In the genomic region with DNA sequence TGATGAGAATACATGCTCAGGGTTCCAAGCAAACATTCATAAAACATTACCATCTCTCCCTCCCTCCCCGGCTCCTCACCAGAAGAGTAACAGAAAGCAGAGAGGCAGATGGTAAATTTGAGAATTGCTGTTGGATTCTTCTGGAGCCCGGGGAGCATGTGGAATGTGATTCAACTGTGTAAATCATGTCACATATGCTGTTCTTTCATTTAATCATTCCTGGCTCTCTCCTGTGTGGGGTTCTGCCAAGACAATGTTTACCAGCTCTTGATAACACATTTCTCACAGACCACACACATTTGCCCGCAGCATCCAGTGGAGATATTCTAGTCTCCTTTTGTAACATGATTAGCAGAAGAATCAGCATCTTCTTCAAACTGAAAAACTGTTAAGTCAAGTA, we compare ENCODE assay signal across 13 cellular contexts. TPM values are rescaled to one million over a fixed set of nuclear protein-coding genes. Genes with fewer than 3 reads are reported as not detected.
A peak's percentile ranks its signal among the peaks of the same experiment; 100 is the strongest.
DNase-seq lines count a peak whose midpoint lies in the region; ATAC-seq and TF ChIP-seq lines count a peak whose summit lies in the region.
"Had no signal": no experiment of that assay in that cellular context is flagged by ENCODE, and none has a peak within 500 bp of the region (broad histone marks: within the 10 kb centered on the region; RNA-seq: fewer than 3 reads in every experiment).

No MANE protein-coding gene starts in this region.

- 27% methylated on average over 3 of the region's 3 CpGs for WGBS in esophagus muscularis mucosa

- TF ChIP-seq POLR2A in esophagus muscularis mucosa (IDR thresholded peaks at IDR 0.05; ENCODE audit: low read depth), result no peak

- CTCF ChIA-PET in activated CD8-positive, alpha-beta memory T cell treated with anti-CD3 and anti-CD28 coated beads, Interleukin-2, amount 10 ng/mL, durations not matched to agents 7 days and 5 days (lab: Charles Lee), result no interaction called here

- no peaks in the 10 kb centered on the region for H3K27me3 ChIP-seq in esophagus muscularis mucosa

- H3K4me1 ChIP-seq in esophagus muscularis mucosa, result peaks cover 14 to 27% (median 22%) of the 10 kb centered on the region in 4 donors

- H3K4me3 Mint-ChIP-seq in activated CD8-positive, alpha-beta memory T cell treated with anti-CD3 and anti-CD28 coated beads, Interleukin-2, amount 10 ng/mL, durations not matched to agents 7 days and 5 days, result no peak overlapping the region
- H3K4me3 Mint-ChIP-seq: naive thymus-derived CD4-positive, alpha-beta T cell; stimulated activated naive CD8-positive, alpha-beta T cell treated with anti-CD3 and anti-CD28 coated beads, Interleukin-15, Interleukin-2, amounts not matched to agents 100 ng/mL and 50 ng/mL, for 24 hours had no signal

- H3K27ac ChIP-seq in esophagus muscularis mucosa (replicated peaks in 1 of 4), result peak overlapping the region; percentile 26 to 69 (median 49)

- intact Hi-C loops in esophagus muscularis mucosa (cut with DNase I), result no loop called here

- no peak for TF ChIP-seq EP300 in esophagus muscularis mucosa (IDR thresholded peaks at IDR 0.05)

- H3K36me3 ChIP-seq in esophagus muscularis mucosa, result peaks cover 7 to 42% (median 27%) of the 10 kb centered on the region in 4 donors

- H3K27me3 Mint-ChIP-seq in activated CD8-positive, alpha-beta memory T cell treated with anti-CD3 and anti-CD28 coated beads, Interleukin-2, amount 10 ng/mL, durations not matched to agents 7 days and 5 days, result peaks cover 10% of the 10 kb centered on the region
- H3K27me3 Mint-ChIP-seq: stimulated activated naive CD8-positive, alpha-beta T cell treated with anti-CD3 and anti-CD28 coated beads, Interleukin-15, Interleukin-2, amounts not matched to agents 100 ng/mL and 50 ng/mL, for 24 hours had no signal

- H3K36me3 Mint-ChIP-seq in activated CD8-positive, alpha-beta memory T cell treated with anti-CD3 and anti-CD28 coated beads, Interleukin-2, amount 10 ng/mL, durations not matched to agents 7 days and 5 days, result no peaks in the 10 kb centered on the region

- H3K9me3 ChIP-seq in esophagus muscularis mucosa, result no peaks in the 10 kb centered on the region

- ATAC-seq in HG03342 (IDR thresholded peaks at IDR 0.05; ENCODE audit: unreplicated experiment), result no peak
- no peak for ATAC-seq in HG02885 (IDR thresholded peaks at IDR 0.05; ENCODE audit: poor library complexity, unreplicated experiment)
- ATAC-seq in activated CD8-positive, alpha-beta memory T cell treated with anti-CD3 and anti-CD28 coated beads, Interleukin-2, amount 10 ng/mL, durations not matched to agents 7 days and 5 days, result no peak
- ATAC-seq: naive thymus-derived CD4-positive, alpha-beta T cell had no signal

- DNase-seq in AG10803 (ENCODE audit: low read depth) (peak; percentile 80), NCI-H2171 treated with DMSO at 0.1 percent for 48 hours (lab: John Stamatoyannopoulos, UW) (peak; percentile 81), esophagus muscularis mucosa (ENCODE audit: extremely low spot score) (no peak), mucosa of gallbladder (ENCODE audit: low spot score) (peak; percentile 66), HT-29 (ENCODE audit: low spot score) (no peak)
- no peak for DNase-seq in activated CD8-positive, alpha-beta memory T cell treated with anti-CD3 and anti-CD28 coated beads, Interleukin-2, amount 10 ng/mL, durations not matched to agents 7 days and 5 days
- DNase-seq: activated T-cell treated with anti-CD3 and anti-CD28 coated beads, Interleukin-2, amount 50 U/mL, for 1 hour; cortex of kidney; naive thymus-derived CD4-positive, alpha-beta T cell; stimulated activated CD4-positive, alpha-beta T cell treated with anti-CD3 and anti-CD28 coated beads, Interleukin-15, amount 100 ng/mL, for 24 hours had no signal

- H3K4me1 Mint-ChIP-seq in activated CD8-positive, alpha-beta memory T cell treated with anti-CD3 and anti-CD28 coated beads, Interleukin-2, amount 10 ng/mL, durations not matched to agents 7 days and 5 days, result no peaks in the 10 kb centered on the region
- H3K4me1 Mint-ChIP-seq: naive thymus-derived CD4-positive, alpha-beta T cell had no signal

- TF ChIP-seq CTCF in AG10803 (conservative IDR thresholded peaks at IDR 0.05; ENCODE audit: low read length) (no peak), esophagus muscularis mucosa (IDR thresholded peaks at IDR 0.05) (no peak)

- H3K4me3 ChIP-seq in AG10803 (ENCODE audit: low read length) (no peak overlapping the region), esophagus muscularis mucosa (no peak overlapping the region)

- H3K9me3 Mint-ChIP-seq in activated CD8-positive, alpha-beta memory T cell treated with anti-CD3 and anti-CD28 coated beads, Interleukin-2, amount 10 ng/mL, durations not matched to agents 7 days and 5 days (ENCODE audit: low read depth), result no peaks in the 10 kb centered on the region
- H3K9me3 Mint-ChIP-seq: naive thymus-derived CD4-positive, alpha-beta T cell; stimulated activated naive CD8-positive, alpha-beta T cell treated with anti-CD3 and anti-CD28 coated beads, Interleukin-15, Interleukin-2, amounts not matched to agents 100 ng/mL and 50 ng/mL, for 24 hours had no signal

- H3K27ac Mint-ChIP-seq in activated CD8-positive, alpha-beta memory T cell treated with anti-CD3 and anti-CD28 coated beads, Interleukin-2, amount 10 ng/mL, durations not matched to agents 7 days and 5 days, result no peak overlapping the region
- H3K27ac Mint-ChIP-seq: naive thymus-derived CD4-positive, alpha-beta T cell; stimulated activated naive CD8-positive, alpha-beta T cell treated with anti-CD3 and anti-CD28 coated beads, Interleukin-15, Interleukin-2, amounts not matched to agents 100 ng/mL and 50 ng/mL, for 24 hours had no signal

RNA-seq across cellular contexts. Expression of gene NR2C1, which starts 23.4 kb away (rescaled TPM):
- 10 to 100 TPM; 31.5 to 57.3 (median 40.4) TPM for total RNA-seq in esophagus muscularis mucosa
- total RNA-seq in mucosa of gallbladder, result 26.6 TPM
- 10 to 100 TPM; 35.5 to 40.9 TPM for total RNA-seq in activated CD8-positive, alpha-beta memory T cell treated with anti-CD3 and anti-CD28 coated beads, Interleukin-2, amount 10 ng/mL, durations not matched to agents 7 days and 5 days
- total RNA-seq in HT-29 (2014; rRNA removed; shearing (Covaris generic)), result 26.5 and 27.4 TPM in 2 replicates

Comparison
In these comparisons a context has a peak if more than half of its experiments do, and no peak if none do; other contexts are left out.
1. DNase-seq: peak in AG10803 (single experiment), NCI-H2171 treated with DMSO at 0.1 percent for 48 hours (single experiment) and mucosa of gallbladder (single experiment); none in esophagus muscularis mucosa (single experiment), activated CD8-positive, alpha-beta memory T cell treated with anti-CD3 and anti-CD28 coated beads, Interleukin-2, amount 10 ng/mL, durations not matched to agents 7 days and 5 days (single experiment) and HT-29 (single experiment).